ENCODE assay signal across 21 cellular contexts in the genomic region with DNA sequence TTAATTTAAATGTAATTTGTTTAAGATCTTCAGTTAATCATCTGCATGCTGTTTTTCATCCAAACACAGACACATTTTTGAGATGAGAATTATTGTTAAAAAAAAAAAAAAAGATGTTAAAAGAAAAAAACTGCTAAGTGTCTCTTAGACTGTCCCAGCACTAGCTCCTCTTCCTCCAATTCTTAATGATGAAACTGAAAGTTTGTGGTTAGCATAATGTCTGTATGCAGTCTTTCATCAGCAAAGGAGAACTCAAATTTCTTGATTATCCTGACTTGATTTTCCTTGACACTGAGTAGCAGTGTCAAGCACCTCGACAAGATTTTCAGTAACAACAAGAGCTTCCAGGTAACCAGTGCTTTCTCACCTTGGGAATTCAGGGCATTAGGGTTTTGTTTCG.
"Had no signal": no experiment of that assay in that cellular context is flagged by ENCODE, and none has a peak within 500 bp of the region (broad histone marks: within the 10 kb centered on the region; RNA-seq: fewer than 3 reads in every experiment).

No MANE protein-coding gene starts in this region.

- DNase-seq: activated CD4-positive, alpha-beta T cell treated with anti-CD3 and anti-CD28 coated beads for 36 hours; activated CD4-positive, CD25-positive, alpha-beta regulatory T cell; activated CD8-positive, alpha-beta memory T cell treated with anti-CD3 and anti-CD28 coated beads, Interleukin-2, amount 10 ng/mL, durations not matched to agents 7 days and 5 days; activated CD8-positive, alpha-beta T cell treated with anti-CD3 and anti-CD28 coated beads, Interleukin-2, amount 10 ng/mL, durations not matched to agents 7 days and 5 days; activated naive CD4-positive, alpha-beta T cell; activated T-cell treated with anti-CD3 and anti-CD28 coated beads for 4 hours; activated T-cell treated with anti-CD3 and anti-CD28 coated beads, Interleukin-2, amount 50 U/mL, for 72 hours; dermis blood vessel endothelial cell; effector CD8-positive, alpha-beta T cell; esophagus squamous epithelium; gastrocnemius medialis; left colon; mammary epithelial cell; nephron progenitor cell; pancreas; psoas muscle; sigmoid colon; small intestine; stimulated activated CD4-positive, alpha-beta T cell treated with anti-CD3 and anti-CD28 coated beads, Interleukin-4, amount 100 ng/mL, for 24 hours; stimulated activated naive CD8-positive, alpha-beta T cell treated with anti-CD3 and anti-CD28 coated beads, Interleukin-15, amount 100 ng/mL, for 72 hours; substantia nigra had no signal
